Comparison of ENCODE assay signal across 6 cellular contexts in the genomic region with DNA sequence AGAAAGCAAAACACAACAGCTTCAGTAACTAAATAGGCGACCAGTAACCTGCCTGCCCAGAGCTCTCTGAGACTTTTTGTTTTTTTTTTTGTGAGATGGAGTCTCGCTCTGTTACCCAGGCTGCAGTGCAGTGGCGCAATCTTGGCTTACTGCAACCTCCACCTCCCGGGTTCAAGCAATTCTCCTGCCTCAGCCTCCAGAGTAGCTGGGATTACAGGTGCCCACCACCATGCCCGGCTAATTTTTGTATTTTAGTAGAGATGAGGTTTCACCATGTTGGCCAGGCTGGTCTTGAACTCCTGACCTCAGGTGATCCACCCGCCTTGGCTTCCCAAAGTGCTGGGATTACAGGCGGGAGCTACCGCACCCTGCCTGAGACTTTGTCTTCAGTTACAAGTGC. TPM values are rescaled to one million over a fixed set of nuclear protein-coding genes. Genes with fewer than 3 reads are reported as not detected.
DNase-seq lines count a peak whose midpoint lies in the region; ATAC-seq and TF ChIP-seq lines count a peak whose summit lies in the region.
"Not testable (repeated sequence)": the region's sequence is repeated elsewhere in the genome, so short reads cannot be mapped to it uniquely, and the experiment has no call there.

No MANE protein-coding gene starts in this region.

- not testable (repeated sequence) for H3K9me2 ChIP-seq in SK-N-SH

- H3K9me3 Mint-ChIP-seq in chondrocyte (ENCODE audit: low read depth) = not testable (repeated sequence)

- H3K27ac ChIP-seq in C4-2B (peak overlapping the region; percentile 31; the same call in 1 of the 2 replicates), IMR-90 (ENCODE audit: insufficient read depth, low read length) (peak overlapping the region; percentile 10; the same call in 1 of the 2 replicates), SK-N-SH (ENCODE audit: low read depth in 2 of 2, low read length in 1 of 2) (peak overlapping the region in 1 of 2 experiments; percentile 32; a peak in 2 of 4 replicates), fibroblast of lung (ENCODE audit: insufficient read depth, low read length) (peak overlapping the region; percentile 47)
- not testable (repeated sequence) for H3K27ac ChIP-seq in neuronal stem cell (replicated peaks; ENCODE audit: low read length)

- not testable (repeated sequence) for H3K4me3 ChIP-seq in IMR-90 (ENCODE audit: insufficient read depth, low read depth, low read length); SK-N-SH (ENCODE audit: low read depth in 2 of 2, low read length in 1 of 2); fibroblast of lung (replicated peaks in 1 of 4; ENCODE audit: control extremely low read depth in 1 of 4, insufficient read depth in 1 of 4, low read depth in 3 of 4, low read length in 4 of 4); neuronal stem cell (ENCODE audit: low read length in 2 of 2)

- intact Hi-C loops in IMR-90 (cut with micrococcal nuclease) = not testable (repeated sequence)

- peak overlapping the region; percentile 5; the same call in 1 of the 2 replicates for H3K4ac ChIP-seq in IMR-90 (ENCODE audit: low read depth, low read length)
- H3K4ac ChIP-seq in neuronal stem cell (ENCODE audit: low read length) = not testable (repeated sequence)

- not testable (repeated sequence) for H2AK9ac ChIP-seq in IMR-90 (replicated peaks; ENCODE audit: low read depth, low read length, poor library complexity)

- TF ChIP-seq EP300 in SK-N-SH (IDR thresholded peaks at IDR 0.05; ENCODE audit: borderline replicate concordance in 1 of 2, low read depth in 1 of 2, low read length in 1 of 2) = not testable (repeated sequence)

- CTCF ChIA-PET in IMR-90 (lab: Yijun Ruan, JAX) (interaction anchor here (0.6 to 1.0 kb wide), 3 partner anchors 9 to 264 kb away, joined by 3 to 4 read pairs (median 3); no protein-coding TSS in a partner anchor), SK-N-SH (lab: Yijun Ruan, JAX) (interaction anchor here (1.4 kb wide), 1 partner anchor 11 kb away, joined by 4 read pairs; no protein-coding TSS in a partner anchor)

- peaks cover 12% of the 10 kb centered on the region for H3F3A ChIP-seq in SK-N-SH (replicated peaks; ENCODE audit: insufficient read depth)

- in situ Hi-C loops in IMR-90 (cut with MboI; ENCODE audit: low sequenced_read_pairs) = not testable (repeated sequence)

- not testable (repeated sequence) for H4K5ac ChIP-seq in IMR-90 (ENCODE audit: low read depth, low read length)

- not testable (repeated sequence) for DNase-seq in IMR-90; SK-N-SH; chondrocyte (ENCODE audit: low spot score); fibroblast of lung (ENCODE audit: low read depth in 2 of 2); neuronal stem cell (ENCODE audit: low spot score)

- not testable (repeated sequence) for H3K36me3 ChIP-seq in IMR-90 (ENCODE audit: control insufficient read depth, insufficient read depth, low read length); SK-N-SH (replicated peaks in 1 of 2; ENCODE audit: control insufficient read depth in 1 of 2, insufficient read depth in 2 of 2, low read length in 1 of 2); fibroblast of lung (ENCODE audit: control insufficient read depth, insufficient read depth, low read length); neuronal stem cell (replicated peaks in 1 of 2; ENCODE audit: control insufficient read depth in 2 of 2, insufficient read depth in 2 of 2, low read length in 2 of 2)

- not testable (repeated sequence) for H4K20me1 ChIP-seq in IMR-90 (ENCODE audit: insufficient read depth, low read length); SK-N-SH (ENCODE audit: insufficient read depth); fibroblast of lung (ENCODE audit: control insufficient read depth, extremely low read depth, insufficient read depth, low read length)

- H2AFZ ChIP-seq in IMR-90 (replicated peaks; ENCODE audit: low read length, poor library complexity) (peak overlapping the region; percentile 69), SK-N-SH (ENCODE audit: low read depth) (peak overlapping the region; percentile 75; the same call in 1 of the 2 replicates)
- not testable (repeated sequence) for H2AFZ ChIP-seq in fibroblast of lung (ENCODE audit: low read length); neuronal stem cell (ENCODE audit: low read length)

- peak overlapping the region; percentile 3; the same call in 1 of the 2 replicates for H2BK120ac ChIP-seq in IMR-90 (ENCODE audit: low read depth, low read length)
- H2BK120ac ChIP-seq in neuronal stem cell (ENCODE audit: low read depth, low read length) = not testable (repeated sequence)

- not testable (repeated sequence) for H3K79me1 ChIP-seq in IMR-90 (ENCODE audit: low read depth in 1 of 2, low read length in 2 of 2); neuronal stem cell (ENCODE audit: low read depth, low read length)

- not testable (repeated sequence) for TF ChIP-seq RAD21 in IMR-90 (IDR thresholded peaks at IDR 0.05; ENCODE audit: low read length); SK-N-SH (IDR thresholded peaks at IDR 0.05; ENCODE audit: low read length)

- not testable (repeated sequence) for BruUV-seq in IMR-90 (replicated peaks; lab: Mats Ljungman, UMichigan)

- H3K9me1 ChIP-seq in IMR-90 (ENCODE audit: insufficient read depth, low read length) = not testable (repeated sequence)

- not testable (repeated sequence) for H3K9me3 ChIP-seq in IMR-90 (ENCODE audit: control insufficient read depth, insufficient read depth, low read length); SK-N-SH; fibroblast of lung (ENCODE audit: control insufficient read depth, insufficient read depth, low read depth, low read length); neuronal stem cell (replicated peaks in 1 of 2; ENCODE audit: control insufficient read depth in 2 of 2, insufficient read depth in 1 of 2, low read depth in 1 of 2, low read length in 2 of 2)

- not testable (repeated sequence) for H3K79me2 ChIP-seq in SK-N-SH (ENCODE audit: insufficient read depth); fibroblast of lung (ENCODE audit: control insufficient read depth, insufficient read depth, low read length)

- not testable (repeated sequence) for H3K23ac ChIP-seq in IMR-90 (ENCODE audit: low read depth, low read length); neuronal stem cell (ENCODE audit: low read depth, low read length, poor library complexity)

- not testable (repeated sequence) for H3K56ac ChIP-seq in IMR-90 (ENCODE audit: extremely low read depth, insufficient read depth, low read length)

- ATAC-seq in IMR-90 (ENCODE audit: low read depth) = not testable (repeated sequence)

- WGBS in IMR-90 (ENCODE audit: extremely low coverage in 2 of 2, insufficient read length in 1 of 2), 2 experiments = 100% methylated on average over 1 of the region's 8 CpGs; no CpG with 5 or more reads in 1 of the 2 experiments
- WGBS in SK-N-SH (ENCODE audit: low lambda C conversion rate) = 98% methylated on average over 8 of the region's 8 CpGs
- no CpG with 5 or more reads among the region's 8 CpGs for WGBS in neuronal stem cell (ENCODE audit: extremely low coverage in 2 of 2, insufficient read length in 2 of 2, insufficient replicate concordance in 1 of 2), 2 donors

- not testable (repeated sequence) for TF ChIP-seq CTCF in C4-2B (conservative IDR thresholded peaks at IDR 0.05); IMR-90 (conservative IDR thresholded peaks at IDR 0.05; ENCODE audit: low read depth, low read length); SK-N-SH (IDR thresholded peaks at IDR 0.05); chondrocyte (IDR thresholded peaks at IDR 0.05); fibroblast of lung (conservative IDR thresholded peaks at IDR 0.05 in 1 of 2, IDR thresholded peaks at IDR 0.05 in 1 of 2; ENCODE audit: low read depth in 1 of 2, low read length in 2 of 2)

- peak overlapping the region; percentile 45 for H3K27ac Mint-ChIP-seq in chondrocyte (ENCODE audit: unreplicated experiment)

- not testable (repeated sequence) for H3K4me3 Mint-ChIP-seq in chondrocyte (ENCODE audit: unreplicated experiment)

- peak overlapping the region; percentile 15; the same call in 1 of the 2 replicates for H4K91ac ChIP-seq in IMR-90 (ENCODE audit: insufficient read depth, low read depth, low read length)
- not testable (repeated sequence) for H4K91ac ChIP-seq in neuronal stem cell (ENCODE audit: low read depth, low read length, poor library complexity)

- not testable (repeated sequence) for H2BK15ac ChIP-seq in IMR-90 (ENCODE audit: low read depth, low read length); neuronal stem cell (ENCODE audit: low read length)

- H3K18ac ChIP-seq in IMR-90 (ENCODE audit: low read depth, low read length) = not testable (repeated sequence)
- H3K18ac ChIP-seq in neuronal stem cell (ENCODE audit: low read length) = peak overlapping the region; percentile 57

- not testable (repeated sequence) for H3K27me3 Mint-ChIP-seq in chondrocyte (ENCODE audit: low read depth)

- H3K4me1 Mint-ChIP-seq in chondrocyte (ENCODE audit: low read depth) = not testable (repeated sequence)

- not testable (repeated sequence) for H2BK5ac ChIP-seq in IMR-90 (ENCODE audit: low read depth, low read length, poor library complexity, severe bottlenecking); neuronal stem cell (ENCODE audit: low read length)

- H3K14ac ChIP-seq in IMR-90 (replicated peaks; ENCODE audit: low read depth, low read length); neuronal stem cell (ENCODE audit: low read length): not testable (repeated sequence)

- not testable (repeated sequence) for H3K4me2 ChIP-seq in IMR-90 (ENCODE audit: low read depth, low read length); SK-N-SH; neuronal stem cell (ENCODE audit: insufficient read depth, low read length, poor library complexity, severe bottlenecking)
- H3K4me2 ChIP-seq in fibroblast of lung (ENCODE audit: extremely low read depth, insufficient read depth, low read length) = peak overlapping the region; percentile 51

- H3K27me3 ChIP-seq in IMR-90 (ENCODE audit: control insufficient read depth, insufficient read depth, low read length); SK-N-SH (ENCODE audit: insufficient read depth); fibroblast of lung (ENCODE audit: control insufficient read depth, insufficient read depth, low read length); neuronal stem cell (ENCODE audit: control insufficient read depth in 3 of 3, insufficient read depth in 3 of 3, low read depth in 1 of 3, low read length in 3 of 3): not testable (repeated sequence)

- H3K4me1 ChIP-seq in IMR-90 (ENCODE audit: control insufficient read depth, insufficient read depth, low read length); fibroblast of lung (ENCODE audit: control insufficient read depth, extremely low read depth, insufficient read depth, low read length); neuronal stem cell (ENCODE audit: control insufficient read depth in 2 of 2, insufficient read depth in 1 of 2, low read depth in 1 of 2, low read length in 2 of 2): not testable (repeated sequence)
- H3K4me1 ChIP-seq in SK-N-SH (ENCODE audit: control insufficient read depth in 1 of 2, insufficient read depth in 2 of 2, low read depth in 1 of 2, low read length in 1 of 2) = peaks cover 11% of the 10 kb centered on the region in 2 experiments; a peak in 3 of 4 replicates

- H4K8ac ChIP-seq in IMR-90 (ENCODE audit: low read depth in 2 of 2, low read length in 2 of 2) = peak overlapping the region in 1 of 2 experiments; percentile 38; a peak in 1 of 4 replicates
- H4K8ac ChIP-seq in neuronal stem cell (ENCODE audit: low read depth, low read length) = not testable (repeated sequence)

- H3K36me3 Mint-ChIP-seq in chondrocyte (ENCODE audit: low read depth) = not testable (repeated sequence)

- dilution Hi-C loops in IMR-90 (cut with HindIII; ENCODE audit: low sequenced_read_pairs, unreplicated experiment) = not testable (repeated sequence)

- not testable (repeated sequence) for H3K9ac ChIP-seq in IMR-90 (ENCODE audit: low read depth, low read length); SK-N-SH; fibroblast of lung (ENCODE audit: insufficient read depth, low read length); neuronal stem cell (ENCODE audit: low read depth, low read length, poor library complexity)

- not testable (repeated sequence) for H2BK12ac ChIP-seq in neuronal stem cell (ENCODE audit: low read length)

- not testable (repeated sequence) for H2BK20ac ChIP-seq in IMR-90 (ENCODE audit: low read depth, low read length)

- not testable (repeated sequence) for TF ChIP-seq POLR2A in IMR-90 (IDR thresholded peaks at IDR 0.05; ENCODE audit: low read depth, low read length)

- H2AK5ac ChIP-seq in IMR-90 (ENCODE audit: low read depth, low read length); neuronal stem cell (ENCODE audit: low read depth, low read length): not testable (repeated sequence)

- POLR2A ChIA-PET in IMR-90 (lab: Charles Lee; ENCODE audit: unreplicated experiment); SK-N-SH (lab: Yijun Ruan, JAX): not testable (repeated sequence)

RNA-seq across cellular contexts. Expression of a gene that starts 23.0 kb away (rescaled TPM):
- total RNA-seq in IMR-90 (2012; rRNA removed) = 28.0 and 44.2 TPM in 2 replicates
- 62.9 and 83.5 TPM in 2 replicates for polyA plus RNA-seq in IMR-90 (2012; rRNA removed)
- 14.1 and 19.3 TPM in 2 replicates for polyA plus RNA-seq in IMR-90 (2012; cell fraction: cytosol; rRNA removed)
- polyA plus RNA-seq in IMR-90 (2012; cell fraction: nucleus; rRNA removed; ENCODE audit: low replicate concordance) = 63.6 and 388 TPM in 2 replicates
- polyA plus RNA-seq in SK-N-SH (2012; rRNA removed) = 58.0 and 70.6 TPM in 2 replicates
- polyA plus RNA-seq in SK-N-SH (2012; cell fraction: cytosol; rRNA removed) = 50.3 and 65.2 TPM in 2 replicates
- polyA plus RNA-seq in SK-N-SH (2012; cell fraction: nucleus; rRNA removed) = 173 and 287 TPM in 2 replicates
- 128 to 132 TPM (median 128 TPM) in 3 replicates for total RNA-seq in chondrocyte
- 27.5 and 38.5 TPM in 2 replicates for total RNA-seq in fibroblast of lung
- 102 and 116 TPM in 2 replicates for polyA plus RNA-seq in fibroblast of lung
- polyA plus RNA-seq in fibroblast of lung (2012) = 75.9 and 77.0 TPM in 2 replicates
- 26.9 and 28.9 TPM in 2 replicates for polyA minus RNA-seq in fibroblast of lung (ENCODE audit: low replicate concordance)
- polyA plus RNA-seq in neuronal stem cell (2013, experiment 1 of 2) = 115 TPM
- 120 TPM for polyA plus RNA-seq in neuronal stem cell (2013, experiment 2 of 2)

RNA-seq across cellular contexts. Expression of a gene that starts 31.4 kb away (rescaled TPM):
- total RNA-seq in IMR-90 (2012; rRNA removed) = 5.4 and 5.8 TPM in 2 replicates
- 38.4 and 42.5 TPM in 2 replicates for polyA plus RNA-seq in IMR-90 (2012; rRNA removed)
- 32.2 and 47.6 TPM in 2 replicates for polyA plus RNA-seq in IMR-90 (2012; cell fraction: cytosol; rRNA removed)
- polyA plus RNA-seq in IMR-90 (2012; cell fraction: nucleus; rRNA removed; ENCODE audit: low replicate concordance) = 21.0 and 35.9 TPM in 2 replicates
- 3.8 and 9.2 TPM in 2 replicates for polyA plus RNA-seq in SK-N-SH (2012; rRNA removed)
- 7.9 and 8.2 TPM in 2 replicates for polyA plus RNA-seq in SK-N-SH (2012; cell fraction: cytosol; rRNA removed)
- 14.0 and 16.0 TPM in 2 replicates for polyA plus RNA-seq in SK-N-SH (2012; cell fraction: nucleus; rRNA removed)
- 54.0 to 63.6 TPM (median 62.0 TPM) in 3 replicates for total RNA-seq in chondrocyte
- total RNA-seq in fibroblast of lung = 5.1 and 8.4 TPM in 2 replicates
- polyA plus RNA-seq in fibroblast of lung = 20.0 and 20.9 TPM in 2 replicates
- 63.0 and 69.7 TPM in 2 replicates for polyA plus RNA-seq in fibroblast of lung (2012)
- 29.3 and 32.8 TPM in 2 replicates for polyA minus RNA-seq in fibroblast of lung (ENCODE audit: low replicate concordance)
- 12.6 TPM for polyA plus RNA-seq in neuronal stem cell (2013, experiment 1 of 2)
- polyA plus RNA-seq in neuronal stem cell (2013, experiment 2 of 2) = 12.7 TPM
